22 cellular contexts compared by ENCODE assay signal in genomic region chr3:123165163-123165562, GRCh38. TPM values are rescaled to one million over a fixed set of nuclear protein-coding genes. Genes with fewer than 3 reads are reported as not detected.
A peak's percentile ranks its signal among the peaks of the same experiment; 100 is the strongest.
DNase-seq lines count a peak whose midpoint lies in the region; ATAC-seq, FAIRE-seq and TF ChIP-seq lines count a peak whose summit lies in the region.
"Had no signal": no experiment of that assay in that cellular context is flagged by ENCODE, and none has a peak within 500 bp of the region (broad histone marks: within the 10 kb centered on the region; RNA-seq: fewer than 3 reads in every experiment).

No MANE protein-coding gene starts in this region.

- CTCF ChIA-PET in activated CD8-positive, alpha-beta T cell treated with anti-CD3 and anti-CD28 coated beads, Interleukin-2, amount 10 ng/mL, durations not matched to agents 7 days and 5 days (lab: Charles Lee), result no interaction called here
- CTCF ChIA-PET in activated CD8-positive, alpha-beta T cell treated with anti-CD3 and anti-CD28 coated beads for 36 hours (lab: Charles Lee), result no interaction called here
- CTCF ChIA-PET in HEK293 (lab: Yijun Ruan, JAX) (no interaction called here), K562 (lab: Yijun Ruan, JAX; ENCODE audit: low intra/inter-chr PET ratio) (no interaction called here)

- no peaks in the 10 kb centered on the region for H3K27me3 Mint-ChIP-seq in activated CD8-positive, alpha-beta T cell treated with anti-CD3 and anti-CD28 coated beads, Interleukin-2, amount 10 ng/mL, durations not matched to agents 7 days and 5 days (ENCODE audit: low read depth)
- no peaks in the 10 kb centered on the region for H3K27me3 Mint-ChIP-seq in activated CD8-positive, alpha-beta T cell treated with anti-CD3 and anti-CD28 coated beads for 36 hours
- no peaks in the 10 kb centered on the region for H3K27me3 Mint-ChIP-seq in progenitor cell of endocrine pancreas
- H3K27me3 Mint-ChIP-seq: B cell; CD4-positive, alpha-beta T cell had no signal

- no peak for TF ChIP-seq RAD21 in K562 (CRISPR knock-in tag; conservative IDR thresholded peaks at IDR 0.05 in 1 of 2, IDR thresholded peaks at IDR 0.05 in 1 of 2)

- H4K91ac ChIP-seq in mesenchymal stem cell (ENCODE audit: low read length), result no peak overlapping the region

- no peaks in the 10 kb centered on the region for H4K20me1 ChIP-seq in K562 (replicated peaks; ENCODE audit: control insufficient read depth, insufficient read depth, low read length)
- H4K20me1 ChIP-seq: BLaER1 treated with 17β-estradiol and CSF1 and Interleukin-3, amounts not matched to agents 10 nM and 100 nM had no signal

- H2AK5ac ChIP-seq in mesenchymal stem cell (ENCODE audit: low read length, severe bottlenecking), result no peak overlapping the region

- no peaks in the 10 kb centered on the region for H3K9me3 Mint-ChIP-seq in activated CD8-positive, alpha-beta T cell treated with anti-CD3 and anti-CD28 coated beads, Interleukin-2, amount 10 ng/mL, durations not matched to agents 7 days and 5 days (ENCODE audit: insufficient read depth)
- H3K9me3 Mint-ChIP-seq in activated CD8-positive, alpha-beta T cell treated with anti-CD3 and anti-CD28 coated beads for 36 hours, result peaks cover 3% of the 10 kb centered on the region
- H3K9me3 Mint-ChIP-seq in progenitor cell of endocrine pancreas (ENCODE audit: low read depth), result peaks cover 8% of the 10 kb centered on the region

- H3K36me3 Mint-ChIP-seq in activated CD8-positive, alpha-beta T cell treated with anti-CD3 and anti-CD28 coated beads, Interleukin-2, amount 10 ng/mL, durations not matched to agents 7 days and 5 days (ENCODE audit: low read depth), result peaks cover 19% of the 10 kb centered on the region
- H3K36me3 Mint-ChIP-seq in activated CD8-positive, alpha-beta T cell treated with anti-CD3 and anti-CD28 coated beads for 36 hours (ENCODE audit: low read depth), result peaks cover 48% of the 10 kb centered on the region
- H3K36me3 Mint-ChIP-seq in progenitor cell of endocrine pancreas (ENCODE audit: insufficient read depth), result peaks cover 28% of the 10 kb centered on the region

- FAIRE-seq in K562 (lab: Jason Lieb, UNC), result no peak
- FAIRE-seq: A204.1, D721Med, G401.6 had no signal

- H3K4me3 Mint-ChIP-seq in activated CD8-positive, alpha-beta T cell treated with anti-CD3 and anti-CD28 coated beads, Interleukin-2, amount 10 ng/mL, durations not matched to agents 7 days and 5 days, result no peak overlapping the region
- no peak overlapping the region for H3K4me3 Mint-ChIP-seq in activated CD8-positive, alpha-beta T cell treated with anti-CD3 and anti-CD28 coated beads for 36 hours
- no peak overlapping the region for H3K4me3 Mint-ChIP-seq in progenitor cell of endocrine pancreas (ENCODE audit: low read depth)
- H3K4me3 Mint-ChIP-seq: B cell; CD4-positive, alpha-beta T cell; CD8-positive, alpha-beta T cell had no signal

- H2AFZ ChIP-seq in K562 (ENCODE audit: low read depth, low read length), result no peak overlapping the region
- no peak overlapping the region for H2AFZ ChIP-seq in mesenchymal stem cell (ENCODE audit: low read depth, low read length)

- H3K4ac ChIP-seq in mesenchymal stem cell (ENCODE audit: low read depth in 1 of 2, low read length in 2 of 2), result no peak overlapping the region

- WGBS in K562 (ENCODE audit: insufficient coverage, low coverage, missing lambda C conversion rate), result 88% methylated on average over 1 of the region's 1 CpG
- WGBS in mesenchymal stem cell, result 100% methylated on average over 1 of the region's 1 CpG

- H3K4me1 ChIP-seq in HEK293 (ENCODE audit: control insufficient read depth, insufficient read depth, low read length) (no peaks in the 10 kb centered on the region), K562 (replicated peaks in 1 of 2; ENCODE audit: control insufficient read depth in 2 of 2, insufficient read depth in 2 of 2, low read length in 2 of 2) (no peaks in the 10 kb centered on the region), mesenchymal stem cell (ENCODE audit: control insufficient read depth, insufficient read depth, low read depth, low read length) (peaks cover 5% of the 10 kb centered on the region)
- H3K4me1 ChIP-seq: Caco-2 had no signal

- H3K4me3 ChIP-seq in HEK293 (ENCODE audit: low read depth, low read length), result no peak overlapping the region
- no peak overlapping the region for H3K4me3 ChIP-seq in K562
- no peak overlapping the region for H3K4me3 ChIP-seq in mesenchymal stem cell (ENCODE audit: insufficient read depth in 1 of 2, low read depth in 1 of 2, low read length in 2 of 2)
- H3K4me3 ChIP-seq: BLaER1 treated with 17β-estradiol and CSF1 and Interleukin-3, amounts not matched to agents 10 nM and 100 nM had no signal

- H3K4me2 ChIP-seq in K562 (ENCODE audit: insufficient read depth, low read length), result no peak overlapping the region
- H3K4me2 ChIP-seq in mesenchymal stem cell (ENCODE audit: low read length, poor library complexity, severe bottlenecking), result no peak overlapping the region
- H3K4me2 ChIP-seq: BLaER1 treated with 17β-estradiol and CSF1 and Interleukin-3, amounts not matched to agents 10 nM and 100 nM had no signal

- H3K23ac ChIP-seq in mesenchymal stem cell (ENCODE audit: low read length in 2 of 2), result no peak overlapping the region

- DNase-seq in activated CD8-positive, alpha-beta T cell treated with anti-CD3 and anti-CD28 coated beads, Interleukin-2, amount 10 ng/mL, durations not matched to agents 7 days and 5 days, result no peak
- no peak for DNase-seq in activated CD8-positive, alpha-beta T cell treated with anti-CD3 and anti-CD28 coated beads for 36 hours
- DNase-seq in K562 (ENCODE audit: extremely low read depth in 1 of 4, low spot score in 3 of 4) (no peak), progenitor cell of endocrine pancreas (ENCODE audit: low spot score, unreplicated experiment) (no peak), GM10266 (ENCODE audit: extremely low spot score) (no peak), mesenchymal stem cell (no peak)
- DNase-seq: 8988T; AML-193; Caco-2; Calu3; CD4-positive, alpha-beta T cell; CD8-positive, alpha-beta T cell; DMS79 treated with DMSO at 0.1 percent for 48 hours; GF-D8 had no signal

- H2BK12ac ChIP-seq in mesenchymal stem cell (ENCODE audit: low read length in 2 of 2), result no peak overlapping the region

- no peak overlapping the region for H4K8ac ChIP-seq in mesenchymal stem cell (ENCODE audit: low read length)

- H3K27me3 ChIP-seq in K562 (ENCODE audit: control insufficient read depth in 2 of 2, insufficient read depth in 2 of 2, low read length in 2 of 2) (no peaks in the 10 kb centered on the region), mesenchymal stem cell (ENCODE audit: control insufficient read depth in 1 of 2, insufficient read depth in 1 of 2, low read length in 2 of 2) (no peaks in the 10 kb centered on the region)
- H3K27me3 ChIP-seq: BLaER1 treated with 17β-estradiol and CSF1 and Interleukin-3, amounts not matched to agents 10 nM and 100 nM had no signal

- H3K18ac ChIP-seq in mesenchymal stem cell (ENCODE audit: low read depth in 1 of 2, low read length in 2 of 2), result no peak overlapping the region

- H3K27ac ChIP-seq in HEK293 (ENCODE audit: extremely low read depth, low read depth, low read length) (no peak overlapping the region), K562 (ENCODE audit: extremely low read depth, low read depth, low read length) (no peak overlapping the region), mesenchymal stem cell (ENCODE audit: low read length, poor library complexity, severe bottlenecking) (no peak overlapping the region)
- H3K27ac ChIP-seq: BLaER1 treated with 17β-estradiol and CSF1 and Interleukin-3, amounts not matched to agents 10 nM and 100 nM; C4-2B had no signal

- no peak for TF ChIP-seq EP300 in K562 (IDR thresholded peaks at IDR 0.05; ENCODE audit: low read length)

- no peak overlapping the region for H3K14ac ChIP-seq in mesenchymal stem cell (ENCODE audit: low read length in 2 of 2)

- intact Hi-C loops in activated CD8-positive, alpha-beta T cell treated with anti-CD3 and anti-CD28 coated beads for 36 hours (cut with micrococcal nuclease), result no loop called here
- intact Hi-C loops in K562 (cut with micrococcal nuclease), result no loop called here

- H3K79me2 ChIP-seq in K562 (ENCODE audit: control insufficient read depth, insufficient read depth, low read length), result no peaks in the 10 kb centered on the region

- no peak for ATAC-seq in activated CD8-positive, alpha-beta T cell treated with anti-CD3 and anti-CD28 coated beads, Interleukin-2, amount 10 ng/mL, durations not matched to agents 7 days and 5 days
- no peak for ATAC-seq in activated CD8-positive, alpha-beta T cell treated with anti-CD3 and anti-CD28 coated beads for 36 hours
- ATAC-seq in K562 (no peak), GM18868 (IDR thresholded peaks at IDR 0.05; ENCODE audit: unreplicated experiment) (no peak)
- ATAC-seq: CD8-positive, alpha-beta T cell had no signal

- H3K27ac Mint-ChIP-seq in activated CD8-positive, alpha-beta T cell treated with anti-CD3 and anti-CD28 coated beads, Interleukin-2, amount 10 ng/mL, durations not matched to agents 7 days and 5 days, result peak overlapping the region; percentile 12
- no peak overlapping the region for H3K27ac Mint-ChIP-seq in activated CD8-positive, alpha-beta T cell treated with anti-CD3 and anti-CD28 coated beads for 36 hours
- H3K27ac Mint-ChIP-seq in progenitor cell of endocrine pancreas, result peak overlapping the region; percentile 4
- H3K27ac Mint-ChIP-seq: B cell; CD4-positive, alpha-beta T cell; CD8-positive, alpha-beta T cell had no signal

- H3K9me3 ChIP-seq in HEK293 (ENCODE audit: control insufficient read depth, insufficient read depth, low read depth, low read length) (no peaks in the 10 kb centered on the region), K562 (replicated peaks; ENCODE audit: control insufficient read depth, insufficient read depth, low read depth, low read length) (no peaks in the 10 kb centered on the region), mesenchymal stem cell (ENCODE audit: control insufficient read depth, low read length) (no peaks in the 10 kb centered on the region)
- H3K9me3 ChIP-seq: Caco-2 had no signal

- H3K79me1 ChIP-seq in mesenchymal stem cell (replicated peaks; ENCODE audit: low read length, poor library complexity, severe bottlenecking), result peaks cover 1% of the 10 kb centered on the region

- TF ChIP-seq POLR2A in K562 (conservative IDR thresholded peaks at IDR 0.05), result no peak

- no peak overlapping the region for H2BK15ac ChIP-seq in mesenchymal stem cell (ENCODE audit: low read depth, poor library complexity, severe bottlenecking)

- POLR2A ChIA-PET in activated CD8-positive, alpha-beta T cell treated with anti-CD3 and anti-CD28 coated beads, Interleukin-2, amount 10 ng/mL, durations not matched to agents 7 days and 5 days (lab: Charles Lee), result no interaction called here
- POLR2A ChIA-PET in activated CD8-positive, alpha-beta T cell treated with anti-CD3 and anti-CD28 coated beads for 36 hours (lab: Charles Lee), result no interaction called here
- POLR2A ChIA-PET in HEK293 (lab: Yijun Ruan, JAX) (no interaction called here), K562 (lab: Yijun Ruan, JAX) (no interaction called here)

- H3K36me3 ChIP-seq in HEK293 (ENCODE audit: control insufficient read depth in 2 of 2, insufficient read depth in 1 of 2, low read length in 2 of 2), result peaks cover 0 to 47% of the 10 kb centered on the region in 2 experiments; a peak in 1 of 3 replicates
- H3K36me3 ChIP-seq in K562 (ENCODE audit: control insufficient read depth, insufficient read depth, low read length), result peaks cover 49% of the 10 kb centered on the region; the same call in 2 of the 3 replicates
- peaks cover 30 to 66% of the 10 kb centered on the region in 2 experiments for H3K36me3 ChIP-seq in mesenchymal stem cell (ENCODE audit: control insufficient read depth in 1 of 2, insufficient read depth in 2 of 2, low read depth in 1 of 2, low read length in 2 of 2)

- no peaks in the 10 kb centered on the region for H3K9me1 ChIP-seq in K562 (ENCODE audit: control insufficient read depth, insufficient read depth, low read length)

- no peak overlapping the region for H3K9ac ChIP-seq in K562 (ENCODE audit: insufficient read depth in 1 of 2, low read depth in 2 of 2, low read length in 2 of 2)
- no peak overlapping the region for H3K9ac ChIP-seq in mesenchymal stem cell (ENCODE audit: low read length)
- H3K9ac ChIP-seq: BLaER1 treated with 17β-estradiol and CSF1 and Interleukin-3, amounts not matched to agents 10 nM and 100 nM had no signal

- H3K4me1 Mint-ChIP-seq in activated CD8-positive, alpha-beta T cell treated with anti-CD3 and anti-CD28 coated beads, Interleukin-2, amount 10 ng/mL, durations not matched to agents 7 days and 5 days (ENCODE audit: low read depth), result no peaks in the 10 kb centered on the region
- no peaks in the 10 kb centered on the region for H3K4me1 Mint-ChIP-seq in activated CD8-positive, alpha-beta T cell treated with anti-CD3 and anti-CD28 coated beads for 36 hours (ENCODE audit: low read depth)
- peaks cover 11% of the 10 kb centered on the region for H3K4me1 Mint-ChIP-seq in progenitor cell of endocrine pancreas (ENCODE audit: low read depth)
- H3K4me1 Mint-ChIP-seq: B cell had no signal

- no peak overlapping the region for H2BK120ac ChIP-seq in mesenchymal stem cell (ENCODE audit: low read depth, low read length)

- TF ChIP-seq CTCF in activated CD8-positive, alpha-beta T cell treated with anti-CD3 and anti-CD28 coated beads for 36 hours (IDR thresholded peaks at IDR 0.05), result no peak
- no peak for TF ChIP-seq CTCF in HEK293 (tag by site-specific recombination; IDR thresholded peaks at IDR 0.05)
- TF ChIP-seq CTCF in K562 (IDR thresholded peaks at IDR 0.05 in 2 of 3, conservative IDR thresholded peaks at IDR 0.05 in 1 of 3; ENCODE audit: insufficient read depth in 2 of 3, low read depth in 1 of 3, low read length in 3 of 3), result no peak
- no peak for TF ChIP-seq CTCF in progenitor cell of endocrine pancreas (IDR thresholded peaks at IDR 0.05; ENCODE audit: unreplicated experiment)
- TF ChIP-seq CTCF in GM10266 (IDR thresholded peaks at IDR 0.05; ENCODE audit: control insufficient read depth, insufficient read depth, low read depth, missing control alignments), result no peak

- H2BK5ac ChIP-seq in mesenchymal stem cell (ENCODE audit: low read depth, low read length, poor library complexity, severe bottlenecking), result no peak overlapping the region

- BruUV-seq in K562 (replicated peaks; lab: Mats Ljungman, UMichigan), result no TSS peak

- in situ Hi-C loops in K562 (cut with MboI), result no loop called here

RNA-seq across cellular contexts. Expression of gene SEC22A, which starts 36.6 kb away (rescaled TPM):
- 10 to 100 TPM; 12.5 to 15.1 TPM for total RNA-seq in activated CD8-positive, alpha-beta T cell treated with anti-CD3 and anti-CD28 coated beads, Interleukin-2, amount 10 ng/mL, durations not matched to agents 7 days and 5 days
- total RNA-seq in activated CD8-positive, alpha-beta T cell treated with anti-CD3 and anti-CD28 coated beads for 36 hours, result 10 to 100 TPM; 13.7 to 14.3 TPM
- total RNA-seq in K562 (2011; cell fraction: chromatin; rRNA removed; ENCODE audit: low replicate concordance), result 18.1 and 37.0 TPM in 2 replicates
- total RNA-seq in K562 (2011; cell fraction: nucleolus; rRNA removed), result 14.5 and 21.4 TPM in 2 replicates
- 20.3 and 24.5 TPM in 2 replicates for total RNA-seq in K562 (2011; cell fraction: nucleoplasm; rRNA removed)
- 9.5 and 13.3 TPM in 2 replicates for total RNA-seq in K562 (2014; rRNA removed)
- total RNA-seq in K562 (2014; rRNA removed; fragmentation: Illumina TruSeq; extraction: Trizol), result 20.5 and 24.9 TPM in 2 replicates
- 18.5 and 19.5 TPM in 2 replicates for total RNA-seq in K562 (2015; rRNA removed; fragmentation: Illumina TruSeq; extraction: Trizol)
- 7.9 and 13.5 TPM in 2 replicates for total RNA-seq in K562 (2021)
- 26.6 and 32.3 TPM in 2 replicates for polyA plus RNA-seq in K562 (2011; rRNA removed)
- polyA plus RNA-seq in K562 (2011; cell fraction: cytosol; rRNA removed), result 15.2 and 28.5 TPM in 2 replicates
- 14.0 and 25.8 TPM in 2 replicates for polyA plus RNA-seq in K562 (2011; cell fraction: nucleus; rRNA removed)
- 11.0 and 14.3 TPM in 2 replicates for polyA plus RNA-seq in K562 (2012)
- polyA plus RNA-seq in K562 (2014; fragmentation: Illumina TruSeq; extraction: Trizol), result 20.0 and 24.1 TPM in 2 replicates
- polyA plus RNA-seq in K562 (2014; fragmentation: Nextera tagmentation; extraction: Ambion mirVana), result 10 to 100 TPM; 35.7 to 44.5 TPM
- 13.5 and 18.6 TPM in 2 replicates for polyA plus RNA-seq in K562 (2014; rRNA removed)
- 15.8 and 20.5 TPM in 2 replicates for polyA minus RNA-seq in K562 (2011; rRNA and poly(A)+ RNA removed)
- 4.4 and 9.3 TPM in 2 replicates for polyA minus RNA-seq in K562 (2011; cell fraction: cytosol; rRNA and poly(A)+ RNA removed)
- polyA minus RNA-seq in K562 (2011; cell fraction: nucleus; rRNA and poly(A)+ RNA removed), result 10.4 and 15.9 TPM in 2 replicates
- 13.9 and 14.0 TPM in 2 replicates for total RNA-seq in progenitor cell of endocrine pancreas
- 14.9 TPM for polyA plus RNA-seq in mesenchymal stem cell (2013, experiment 1 of 2)
- 13.9 TPM for polyA plus RNA-seq in mesenchymal stem cell (2013, experiment 2 of 2)
